Comparison of ENCODE assay signal across 9 cellular contexts in genomic region chr15:66772967-66773873, GRCh38.
DNase-seq lines count a peak whose midpoint lies in the region; ATAC-seq and TF ChIP-seq lines count a peak whose summit lies in the region.
"Had no signal": no experiment of that assay in that cellular context is flagged by ENCODE, and none has a peak within 500 bp of the region (broad histone marks: within the 10 kb centered on the region; RNA-seq: fewer than 3 reads in every experiment).

No MANE protein-coding gene starts in this region.

- no peak overlapping the region for H3K4me3 ChIP-seq in HUES6 (ENCODE audit: low read depth, low read length)
- no peak overlapping the region for H3K4me3 ChIP-seq in left lung
- H3K4me3 ChIP-seq in spleen: no peak overlapping the region

- peak overlapping the region; percentile 12 for H3K9ac ChIP-seq in HUES6 (ENCODE audit: low read length)

- H3K9me3 ChIP-seq in HUES6 (ENCODE audit: control insufficient read depth, insufficient read depth, low read depth, low read length) (no peaks in the 10 kb centered on the region), left lung (no peaks in the 10 kb centered on the region), spleen (no peaks in the 10 kb centered on the region)

- no peak for TF ChIP-seq POLR2A in spleen (IDR thresholded peaks at IDR 0.05)

- H3K27me3 ChIP-seq in HUES6 (ENCODE audit: control insufficient read depth, insufficient read depth, low read length) (no peaks in the 10 kb centered on the region), left lung (no peaks in the 10 kb centered on the region), spleen (replicated peaks in 1 of 7) (no peaks in the 10 kb centered on the region)

- H3K4me1 ChIP-seq in HUES6 (ENCODE audit: control insufficient read depth, insufficient read depth, low read length) (peaks cover 55% of the 10 kb centered on the region), left lung (peaks cover 22 to 68% of the 10 kb centered on the region in 2 donors), spleen (peaks cover 0 to 37% (median 13%) of the 10 kb centered on the region in 6 donors)

- no peak for TF ChIP-seq CTCF in left lung (IDR thresholded peaks at IDR 0.05)
- no peak for TF ChIP-seq CTCF in spleen (IDR thresholded peaks at IDR 0.05 in 8 of 11, conservative IDR thresholded peaks at IDR 0.05 in 3 of 11)

- ATAC-seq in left lung (peak; percentile 22), GM18858 (IDR thresholded peaks at IDR 0.05; ENCODE audit: unreplicated experiment) (no peak)

- WGBS in spleen, 5 donors: 33 to 48% (median 42%) methylated on average over 16 of the region's 16 CpGs

- no peaks in the 10 kb centered on the region for H3K36me3 ChIP-seq in HUES6 (ENCODE audit: control insufficient read depth, insufficient read depth, low read length)
- no peaks in the 10 kb centered on the region for H3K36me3 ChIP-seq in left lung
- H3K36me3 ChIP-seq in spleen: no peaks in the 10 kb centered on the region

- peak; percentile 50 for DNase-seq in dermis blood vessel endothelial cell
- DNase-seq in left lung: no peak
- peak; percentile 59 for DNase-seq in spleen
- DNase-seq in germinal center (ENCODE audit: low spot score): no peak
- no peak for DNase-seq in DMS53 treated with DMSO at 0.1 percent for 48 hours (lab: John Stamatoyannopoulos, UW; ENCODE audit: unreplicated experiment)
- no peak for DNase-seq in DMS79 (lab: John Stamatoyannopoulos, UW)
- DNase-seq: activated B cell treated with CpG ODN at 0.5 μM for 24 hours had no signal

- H3K27ac ChIP-seq in HUES6 (ENCODE audit: low read depth, low read length): peak overlapping the region; percentile 54; the same call in 1 of the 2 replicates
- peak overlapping the region; percentile 11 to 55 for H3K27ac ChIP-seq in left lung
- H3K27ac ChIP-seq in spleen: peak overlapping the region in 7 of 8 donors; percentile 4 to 47 (median 30)

- intact Hi-C loops in left lung (cut with DNase I) (loop anchor here in 1 of 2 donors (10.0 kb wide), 1 partner anchor 158 kb away; no protein-coding TSS in a partner anchor), spleen (cut with DNase I; ENCODE audit: low total_unique reads) (loop anchor here (5.0 kb wide), 1 partner anchor 171 kb away; no protein-coding TSS in a partner anchor)

Comparison
In these comparisons a context has a peak if more than half of its experiments do, and no peak if none do; other contexts are left out.
1. DNase-seq: peak in dermis blood vessel endothelial cell (single experiment) and spleen (single experiment); none in left lung (0 of 2), germinal center (single experiment), DMS53 treated with DMSO at 0.1 percent for 48 hours (single experiment) and DMS79 (single experiment).
2. Peak in every context shown above with its lines, with median percentiles within 50 percentile points of each other: H3K27ac ChIP-seq.